In the genomic region with DNA sequence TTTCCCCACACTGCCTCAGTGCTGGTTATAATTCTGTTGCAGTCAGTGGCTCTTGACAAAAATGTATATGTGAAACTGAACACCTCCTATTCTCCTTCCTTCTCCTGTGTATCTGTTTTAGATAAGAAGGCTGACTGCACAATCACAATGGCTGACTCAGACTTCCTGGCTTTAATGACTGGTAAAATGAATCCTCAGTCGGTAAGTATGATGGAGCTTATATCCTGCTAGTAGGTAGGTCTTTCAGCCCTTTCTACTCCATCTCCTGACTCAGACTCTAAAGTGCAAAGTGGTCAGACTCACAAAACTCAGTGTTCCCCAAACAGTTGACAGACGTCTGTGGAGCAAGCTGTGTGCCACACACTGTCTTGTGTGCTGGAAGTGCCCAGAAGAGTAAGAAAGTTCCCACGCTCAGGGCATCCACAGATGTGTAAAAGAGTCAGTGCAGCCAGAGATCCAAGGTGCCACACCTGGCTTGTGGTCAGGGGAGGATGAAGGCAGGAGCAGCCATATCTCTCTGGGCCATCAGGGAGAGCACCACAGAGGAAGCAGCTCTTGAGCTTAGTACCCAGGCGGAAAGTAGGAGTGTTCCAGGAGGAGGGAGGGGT, we compare ENCODE assay signal across 9 cellular contexts. TPM values are rescaled to one million over a fixed set of nuclear protein-coding genes. Genes with fewer than 3 reads are reported as not detected.
A peak's percentile ranks its signal among the peaks of the same experiment; 100 is the strongest.
DNase-seq lines count a peak whose midpoint lies in the region; ATAC-seq lines count a peak whose summit lies in the region.
"Had no signal": no experiment of that assay in that cellular context is flagged by ENCODE, and none has a peak within 500 bp of the region (broad histone marks: within the 10 kb centered on the region; RNA-seq: fewer than 3 reads in every experiment).

No MANE protein-coding gene starts in this region.

- no peaks in the 10 kb centered on the region for H3K27me3 ChIP-seq in adipocyte (replicated peaks; ENCODE audit: control insufficient read depth, insufficient read depth, low read length)
- H3K27me3 ChIP-seq in CD4-positive, alpha-beta memory T cell (ENCODE audit: insufficient read depth, low read length): no peaks in the 10 kb centered on the region
- H3K27me3 ChIP-seq: vagina had no signal

- peaks cover 0 to 1% (median 0%) of the 10 kb centered on the region in 4 donors for H3K4me1 Mint-ChIP-seq in CD4-positive, alpha-beta memory T cell

- peak overlapping the region in 2 of 7 donors; percentile 3 to 38 for H3K27ac Mint-ChIP-seq in CD4-positive, alpha-beta memory T cell

- intact Hi-C loops in CD4-positive, alpha-beta memory T cell (cut with micrococcal nuclease): no loop called here

- no peaks in the 10 kb centered on the region for H3K27me3 Mint-ChIP-seq in CD4-positive, alpha-beta memory T cell

- DNase-seq in DMS153 (lab: John Stamatoyannopoulos, UW): peak; percentile 78
- peak; percentile 45 for DNase-seq in adipocyte (ENCODE audit: low read depth)
- no peak for DNase-seq in left lobe of liver (ENCODE audit: low spot score)
- DNase-seq in CD4-positive, alpha-beta memory T cell: no peak

- H3K9me3 Mint-ChIP-seq in CD4-positive, alpha-beta memory T cell: peaks cover 0 to 2% (median 0%) of the 10 kb centered on the region in 8 donors

- peak overlapping the region in 1 of 8 donors; percentile 60 for H3K4me3 Mint-ChIP-seq in CD4-positive, alpha-beta memory T cell

- H3K4me3 ChIP-seq in adipocyte (ENCODE audit: low read length): no peak overlapping the region
- H3K4me3 ChIP-seq in CD4-positive, alpha-beta memory T cell (ENCODE audit: low read length in 2 of 2): no peak overlapping the region
- H3K4me3 ChIP-seq: vagina had no signal

- POLR2A ChIA-PET in CD4-positive, alpha-beta memory T cell (lab: Charles Lee; ENCODE audit: partially characterized antibody): no interaction called here

- CTCF ChIA-PET in CD4-positive, alpha-beta memory T cell (lab: Charles Lee; ENCODE audit: partially characterized antibody): no interaction called here

- no peak overlapping the region for H3K9ac ChIP-seq in adipocyte (ENCODE audit: low read length)

- peaks cover 54 to 70% of the 10 kb centered on the region in 2 donors for H3K36me3 Mint-ChIP-seq in CD4-positive, alpha-beta memory T cell

- no peaks in the 10 kb centered on the region for H3K9me3 ChIP-seq in KOPT-K1 (ENCODE audit: insufficient read depth, low read length, poor library complexity, severe bottlenecking)
- no peaks in the 10 kb centered on the region for H3K9me3 ChIP-seq in adipocyte (ENCODE audit: control insufficient read depth, low read length)
- H3K9me3 ChIP-seq in CD4-positive, alpha-beta memory T cell (ENCODE audit: control insufficient read depth in 1 of 2, low read length in 2 of 2): no peaks in the 10 kb centered on the region
- H3K9me3 ChIP-seq: vagina had no signal

- H3K36me3 ChIP-seq in KOPT-K1 (ENCODE audit: insufficient read depth, low read length) (peaks cover 43% of the 10 kb centered on the region), adipocyte (ENCODE audit: control insufficient read depth, insufficient read depth, low read length, severe bottlenecking) (peaks cover 48% of the 10 kb centered on the region)
- H3K36me3 ChIP-seq in CD4-positive, alpha-beta memory T cell (ENCODE audit: insufficient read depth, low read length): peaks cover 16% of the 10 kb centered on the region

- peaks cover 54% of the 10 kb centered on the region for H3K4me1 ChIP-seq in adipocyte (ENCODE audit: control insufficient read depth, insufficient read depth, low read length)
- no peaks in the 10 kb centered on the region for H3K4me1 ChIP-seq in CD4-positive, alpha-beta memory T cell (ENCODE audit: insufficient read depth, low read length)

- ATAC-seq in left lobe of liver (peak; percentile 16), GM18520 (IDR thresholded peaks at IDR 0.05; ENCODE audit: unreplicated experiment) (no peak), GM18861 (IDR thresholded peaks at IDR 0.05; ENCODE audit: unreplicated experiment) (no peak), HG03460 (IDR thresholded peaks at IDR 0.05; ENCODE audit: unreplicated experiment) (no peak)

- peak overlapping the region; percentile 39 for H3K27ac ChIP-seq in KOPT-K1 (ENCODE audit: low read depth, low read length, poor library complexity, severe bottlenecking)
- no peak overlapping the region for H3K27ac ChIP-seq in CD4-positive, alpha-beta memory T cell (ENCODE audit: low read depth, low read length)
- H3K27ac ChIP-seq: vagina had no signal

RNA-seq across cellular contexts. Expression of gene PODN, which starts 14.2 kb away (rescaled TPM):
- total RNA-seq in left lobe of liver: 3.0 TPM
- total RNA-seq in CD4-positive, alpha-beta memory T cell: not detected
- not detected for polyA plus RNA-seq in CD4-positive, alpha-beta memory T cell

Comparison
In these comparisons a context has a peak if more than half of its experiments do, and no peak if none do; other contexts are left out.
1. DNase-seq: peak in DMS153 (single experiment) and adipocyte (single experiment); none in left lobe of liver (single experiment) and CD4-positive, alpha-beta memory T cell (0 of 5).